8 cellular contexts compared by ENCODE assay signal in the genomic region with DNA sequence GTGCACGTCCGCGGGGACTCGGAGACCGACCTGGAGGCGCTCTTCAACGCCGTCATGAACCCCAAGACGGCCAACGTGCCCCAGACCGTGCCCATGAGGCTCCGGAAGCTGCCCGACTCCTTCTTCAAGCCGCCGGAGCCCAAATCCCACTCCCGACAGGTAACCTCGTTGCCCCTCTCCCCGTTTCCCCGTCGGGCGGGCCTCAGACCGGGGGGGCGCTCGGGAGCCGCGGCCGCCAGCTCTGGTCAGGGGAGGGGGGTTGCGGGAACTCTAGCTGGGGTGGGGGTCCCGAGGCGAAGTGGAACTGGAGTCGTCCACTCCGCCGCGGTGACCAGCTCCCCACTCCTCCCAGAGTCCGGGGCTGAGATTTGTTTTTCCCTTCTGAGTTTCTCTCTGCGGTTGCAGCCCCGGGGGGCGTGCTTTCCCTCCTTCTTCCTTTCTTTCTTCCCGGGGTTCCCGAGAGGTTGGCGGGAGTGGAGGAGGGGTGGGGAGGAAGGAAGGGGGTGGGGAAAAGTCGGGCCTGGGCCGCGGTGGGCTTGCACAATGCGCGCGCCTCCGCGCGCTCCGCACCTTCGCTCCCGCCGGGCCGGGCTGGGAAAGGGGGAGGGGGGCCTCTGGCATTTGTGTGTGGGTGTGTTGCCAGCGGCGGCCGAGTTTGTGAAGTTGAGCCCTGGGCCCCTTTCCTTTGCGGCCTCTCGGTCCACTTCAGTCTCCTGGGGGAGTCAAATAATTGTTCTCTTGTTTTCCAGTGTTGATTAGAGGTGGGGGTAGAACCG. TPM values are rescaled to one million over a fixed set of nuclear protein-coding genes. Genes with fewer than 3 reads are reported as not detected.
DNase-seq lines count a peak whose midpoint lies in the region; ATAC-seq and TF ChIP-seq lines count a peak whose summit lies in the region.

No MANE protein-coding gene starts in this region.

- H3K27me3 ChIP-seq in BJ (ENCODE audit: control insufficient read depth, insufficient read depth, low read length): no peaks in the 10 kb centered on the region
- H3K27me3 ChIP-seq in muscle layer of colon (ENCODE audit: control insufficient read depth in 1 of 2, insufficient read depth in 2 of 2, low read length in 2 of 2): no peaks in the 10 kb centered on the region
- no peaks in the 10 kb centered on the region for H3K27me3 ChIP-seq in aorta (ENCODE audit: control insufficient read depth in 1 of 2, insufficient read depth in 2 of 2, low read length in 1 of 2)

- no peaks in the 10 kb centered on the region for H3K9me3 Mint-ChIP-seq in activated CD8-positive, alpha-beta T cell treated with anti-CD3 and anti-CD28 coated beads for 36 hours

- H3K27me3 Mint-ChIP-seq in activated CD8-positive, alpha-beta T cell treated with anti-CD3 and anti-CD28 coated beads for 36 hours: peaks cover 50% of the 10 kb centered on the region

- DNase-seq in BJ (ENCODE audit: low read depth): no peak
- peak; percentile 69 for DNase-seq in HEK293T (ENCODE audit: extremely low spot score)
- DNase-seq in activated CD8-positive, alpha-beta T cell treated with anti-CD3 and anti-CD28 coated beads for 36 hours: peak; percentile 15
- DNase-seq in fibroblast of mammary gland (ENCODE audit: low read depth): peak; percentile 69
- DNase-seq in aorta: peak; percentile 82 to 92

- WGBS in aorta, 2 donors: 0 to 1% methylated on average over 48 to 61 of the region's 61 CpGs

- no peak overlapping the region for H3K27ac Mint-ChIP-seq in activated CD8-positive, alpha-beta T cell treated with anti-CD3 and anti-CD28 coated beads for 36 hours

- peak overlapping the region; percentile 95 for H3K27ac ChIP-seq in muscle layer of colon (ENCODE audit: low read depth, low read length)
- H3K27ac ChIP-seq in aorta (ENCODE audit: low read depth in 1 of 2, low read length in 2 of 2): peak overlapping the region; percentile 94 to 99

- intact Hi-C loops in activated CD8-positive, alpha-beta T cell treated with anti-CD3 and anti-CD28 coated beads for 36 hours (cut with micrococcal nuclease): no loop called here
- intact Hi-C loops in aorta (cut with DNase I): loop anchor here (2.0 to 10.0 kb wide), 6 partner anchors 61 to 196 kb away; partner anchors contain the start of genes ANGPTL5 (in 1 of the 2), CEP126 (in 1 of the 2) and CFAP300 (in 1 of the 2)

- H3K36me3 ChIP-seq in BJ (ENCODE audit: control insufficient read depth, insufficient read depth, low read length): no peaks in the 10 kb centered on the region
- no peaks in the 10 kb centered on the region for H3K36me3 ChIP-seq in muscle layer of colon (ENCODE audit: insufficient read depth, low read length)
- H3K36me3 ChIP-seq in aorta (ENCODE audit: control insufficient read depth in 1 of 2, insufficient read depth in 2 of 2, low read length in 1 of 2): no peaks in the 10 kb centered on the region

- TF ChIP-seq CTCF in BJ (IDR thresholded peaks at IDR 0.05; ENCODE audit: insufficient read depth, low read depth, low read length) (peak; percentile 41), fibroblast of mammary gland (conservative IDR thresholded peaks at IDR 0.05; ENCODE audit: control insufficient read depth, insufficient read depth, low read depth, low read length) (no peak)
- no peak for TF ChIP-seq CTCF in activated CD8-positive, alpha-beta T cell treated with anti-CD3 and anti-CD28 coated beads for 36 hours (IDR thresholded peaks at IDR 0.05)

- CTCF ChIA-PET in BJ (lab: Yijun Ruan, JAX): no interaction called here
- CTCF ChIA-PET in HEK293T (lab: Yijun Ruan, JAX): no interaction called here
- CTCF ChIA-PET in activated CD8-positive, alpha-beta T cell treated with anti-CD3 and anti-CD28 coated beads for 36 hours (lab: Charles Lee): interaction anchor here (0.6 kb wide), 1 partner anchor 158 kb away, joined by 3 read pairs; no protein-coding TSS in a partner anchor

- peaks cover 27% of the 10 kb centered on the region for H3K4me1 ChIP-seq in muscle layer of colon (ENCODE audit: insufficient read depth, low read length)
- H3K4me1 ChIP-seq in aorta (ENCODE audit: control insufficient read depth in 1 of 2, insufficient read depth in 2 of 2, low read length in 2 of 2): peaks cover 2 to 4% of the 10 kb centered on the region in 2 donors

- no peaks in the 10 kb centered on the region for H3K9me3 ChIP-seq in muscle layer of colon (ENCODE audit: low read length)
- H3K9me3 ChIP-seq in aorta (ENCODE audit: control insufficient read depth, low read length): no peaks in the 10 kb centered on the region

- H3K9ac ChIP-seq in muscle layer of colon (ENCODE audit: low read length): peak overlapping the region; percentile 92

- POLR2A ChIA-PET in BJ (lab: Charles Lee) (no interaction called here), HEK293T (lab: Yijun Ruan, JAX) (interaction anchor here (0.7 to 1.1 kb wide), 4 partner anchors 47 to 183 kb away, joined by 3 read pairs; no protein-coding TSS in a partner anchor)
- POLR2A ChIA-PET in activated CD8-positive, alpha-beta T cell treated with anti-CD3 and anti-CD28 coated beads for 36 hours (lab: Charles Lee): no interaction called here

- H3K4me3 ChIP-seq in BJ (ENCODE audit: low read depth, low read length): peak overlapping the region; percentile 96
- peak overlapping the region; percentile 85 for H3K4me3 ChIP-seq in fibroblast of mammary gland (ENCODE audit: control insufficient read depth, low read depth, low read length)
- H3K4me3 ChIP-seq in muscle layer of colon (ENCODE audit: low read depth in 1 of 2, low read length in 2 of 2): peak overlapping the region; percentile 78 to 91
- peak overlapping the region; percentile 93 to 99 for H3K4me3 ChIP-seq in aorta (ENCODE audit: low read length in 2 of 2)

- H3K36me3 Mint-ChIP-seq in activated CD8-positive, alpha-beta T cell treated with anti-CD3 and anti-CD28 coated beads for 36 hours (ENCODE audit: low read depth): no peaks in the 10 kb centered on the region

- peak; percentile 40 for ATAC-seq in activated CD8-positive, alpha-beta T cell treated with anti-CD3 and anti-CD28 coated beads for 36 hours
- ATAC-seq in aorta (ENCODE audit: low FRiP score): peak; percentile 79
- ATAC-seq in GM21825 (IDR thresholded peaks at IDR 0.05; ENCODE audit: unreplicated experiment): no peak
- no peak for ATAC-seq in GM21515 (IDR thresholded peaks at IDR 0.05; ENCODE audit: unreplicated experiment)

- H3K4me3 Mint-ChIP-seq in activated CD8-positive, alpha-beta T cell treated with anti-CD3 and anti-CD28 coated beads for 36 hours: peak overlapping the region; percentile 68

- H3K4me1 Mint-ChIP-seq in activated CD8-positive, alpha-beta T cell treated with anti-CD3 and anti-CD28 coated beads for 36 hours (ENCODE audit: low read depth): peaks cover 11% of the 10 kb centered on the region

TF ChIP-seq in HEK293T, 16 proteins besides CTCF, POLR2A, EP300 and RAD21:
- TF ChIP-seq NFRKB (IDR thresholded peaks at IDR 0.05) (no peak), CTBP1 (IDR thresholded peaks at IDR 0.05; ENCODE audit: borderline replicate concordance) (peak; percentile 6; the same call in 1 of the 2 replicates)

RNA-seq across cellular contexts. Expression of gene YAP1, which starts 1.0 kb away (rescaled TPM):
- polyA plus RNA-seq in BJ (2011; rRNA removed) (125 and 139 TPM in 2 replicates), aorta (10 to 100 TPM; 76.0 to 77.5 TPM)
- 226 and 269 TPM in 2 replicates for polyA minus RNA-seq in BJ (2011; rRNA and poly(A)+ RNA removed)
- total RNA-seq in activated CD8-positive, alpha-beta T cell treated with anti-CD3 and anti-CD28 coated beads for 36 hours: not detected
- total RNA-seq in aorta: 100 to 1,000 TPM; 215 to 393 TPM

Comparison
In these comparisons a context has a peak if more than half of its experiments do, and no peak if none do; other contexts are left out.
1. ATAC-seq: peak in activated CD8-positive, alpha-beta T cell treated with anti-CD3 and anti-CD28 coated beads for 36 hours (single experiment) and aorta (single experiment); none in GM21825 (single experiment) and GM21515 (single experiment).
2. RNA of gene YAP1, which starts 1.0 kb away (total RNA-seq): 215 to 393 TPM in aorta; not detected in activated CD8-positive, alpha-beta T cell treated with anti-CD3 and anti-CD28 coated beads for 36 hours; every median in the first group is over 100 times any median in the second.
3. Peak in every context shown above with its lines, with median percentiles within 50 percentile points of each other: H3K4me3 ChIP-seq.